1 cellular context compared by ENCODE assay signal in genomic region chr17:7835818-7836595, GRCh38.
TF ChIP-seq lines count a peak whose summit lies in the region.

No MANE protein-coding gene starts in this region.

TF ChIP-seq in A549, 52 proteins besides CTCF, POLR2A, EP300 and RAD21 (continued from another document):
- TF ChIP-seq PHF8 (IDR thresholded peaks at IDR 0.05; ENCODE audit: borderline replicate concordance, low read depth) (peak; percentile 39; the same call in 1 of the 2 replicates), RFX5 (IDR thresholded peaks at IDR 0.05) (no peak), TFCP2L1 (CRISPR knock-in tag; IDR thresholded peaks at IDR 0.05) (0 out of 2 replicates have a peak, but pooled peaks have one; percentile 34), ZSCAN20 (CRISPR knock-in tag; IDR thresholded peaks at IDR 0.05) (no peak), ZNF302 (CRISPR knock-in tag; IDR thresholded peaks at IDR 0.05) (no peak), CBX8 (IDR thresholded peaks at IDR 0.05) (no peak), BCL3 (IDR thresholded peaks at IDR 0.05) (no peak), ZFP36 (IDR thresholded peaks at IDR 0.05; ENCODE audit: borderline replicate concordance, partially characterized antibody) (no peak), EHMT2 (IDR thresholded peaks at IDR 0.05; ENCODE audit: low read depth) (no peak), JUNB (IDR thresholded peaks at IDR 0.05) (no peak)
- TF ChIP-seq, protein P1, sequence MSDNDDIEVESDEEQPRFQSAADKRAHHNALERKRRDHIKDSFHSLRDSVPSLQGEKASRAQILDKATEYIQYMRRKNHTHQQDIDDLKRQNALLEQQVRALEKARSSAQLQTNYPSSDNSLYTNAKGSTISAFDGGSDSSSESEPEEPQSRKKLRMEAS (IDR thresholded peaks at IDR 0.05): no peak; the same call in 1 of the 2 replicates
TF ChIP-seq in A549: peak in this region for 6.
